In the genomic region with DNA sequence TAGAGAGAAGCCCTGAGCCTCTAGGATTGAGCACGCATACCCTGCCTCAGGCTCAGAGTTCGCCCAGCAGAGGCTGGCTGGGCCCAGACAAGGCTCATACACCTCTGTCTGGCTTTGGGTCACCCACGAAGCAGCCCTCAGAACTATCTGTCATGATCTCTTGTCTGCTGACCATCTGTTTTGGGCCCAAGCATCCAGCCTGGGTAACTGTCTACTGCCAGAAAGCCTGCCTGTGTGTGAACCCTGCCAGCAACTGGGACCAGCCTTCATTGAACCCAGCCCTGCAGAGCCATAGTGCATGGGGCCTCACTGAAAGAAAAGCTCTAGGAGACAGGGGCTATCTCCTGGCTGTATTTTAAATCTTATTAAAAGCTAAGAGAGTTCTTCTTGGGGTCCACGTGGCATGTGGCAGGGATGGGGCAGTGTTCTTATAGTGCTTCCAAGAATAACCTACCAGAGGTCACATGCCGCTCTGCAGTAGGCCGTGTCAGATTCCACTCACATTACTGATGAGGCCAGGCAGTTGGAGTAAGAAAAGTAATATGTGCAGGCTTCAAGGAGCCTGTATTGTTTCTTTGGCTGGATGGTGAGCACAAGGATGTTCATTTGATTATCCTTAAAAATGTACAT, we compare ENCODE assay signal across 11 cellular contexts. TPM values are rescaled to one million over a fixed set of nuclear protein-coding genes. Genes with fewer than 3 reads are reported as not detected.
DNase-seq lines count a peak whose midpoint lies in the region; ATAC-seq and TF ChIP-seq lines count a peak whose summit lies in the region.
"Had no signal": no experiment of that assay in that cellular context is flagged by ENCODE, and none has a peak within 500 bp of the region (broad histone marks: within the 10 kb centered on the region; RNA-seq: fewer than 3 reads in every experiment).

No MANE protein-coding gene starts in this region.

- no peaks in the 10 kb centered on the region for H3K9me3 Mint-ChIP-seq in stimulated activated memory B cell treated with anti-CD40 and anti-IgM and Interleukin-4, amounts not matched to agents 10 μg/mL and 1 μg/mL and 100 μg/mL, for 72 hours
- no peaks in the 10 kb centered on the region for H3K9me3 Mint-ChIP-seq in activated T-cell treated with anti-CD3 and anti-CD28 coated beads, Interleukin-2, amount 50 U/mL, for 4 hours
- H3K9me3 Mint-ChIP-seq: nephron progenitor cell, WTC11 had no signal

- in situ Hi-C loops in brain microvascular endothelial cell (cut with HindIII; ENCODE audit: low pct_ligation_motif_present, low sequenced_read_pairs), result no loop called here

- H3K27ac Mint-ChIP-seq in stimulated activated memory B cell treated with anti-CD40 and anti-IgM and Interleukin-4, amounts not matched to agents 10 μg/mL and 1 μg/mL and 100 μg/mL, for 72 hours, result peak overlapping the region; percentile 77
- H3K27ac Mint-ChIP-seq: nephron progenitor cell, WTC11 had no signal

- H3K27me3 Mint-ChIP-seq in stimulated activated memory B cell treated with anti-CD40 and anti-IgM and Interleukin-4, amounts not matched to agents 10 μg/mL and 1 μg/mL and 100 μg/mL, for 72 hours, result no peaks in the 10 kb centered on the region
- H3K27me3 Mint-ChIP-seq in activated T-cell treated with anti-CD3 and anti-CD28 coated beads, Interleukin-2, amount 50 U/mL, for 4 hours (ENCODE audit: low read depth), result no peaks in the 10 kb centered on the region

- H3K27me3 ChIP-seq in brain microvascular endothelial cell (replicated peaks), result no peaks in the 10 kb centered on the region
- no peaks in the 10 kb centered on the region for H3K27me3 ChIP-seq in MG63

- peak overlapping the region; percentile 11 for H3K27ac ChIP-seq in brain microvascular endothelial cell

- H3K4me3 Mint-ChIP-seq in stimulated activated memory B cell treated with anti-CD40 and anti-IgM and Interleukin-4, amounts not matched to agents 10 μg/mL and 1 μg/mL and 100 μg/mL, for 72 hours, result no peak overlapping the region
- H3K4me3 Mint-ChIP-seq in activated T-cell treated with anti-CD3 and anti-CD28 coated beads, Interleukin-2, amount 50 U/mL, for 4 hours, result no peak overlapping the region
- H3K4me3 Mint-ChIP-seq: nephron progenitor cell, WTC11 had no signal

- H3K4me3 ChIP-seq in brain microvascular endothelial cell (ENCODE audit: low read depth, low read length), result no peak overlapping the region
- no peak overlapping the region for H3K4me3 ChIP-seq in MG63

- peak; percentile 65 for DNase-seq in LHCN-M2 (ENCODE audit: low read depth)
- DNase-seq in brain microvascular endothelial cell, result peak; percentile 48
- DNase-seq in left kidney (ENCODE audit: low read depth, low spot score), result peak; percentile 71
- no peak for DNase-seq in NCI-H1694 (lab: John Stamatoyannopoulos, UW)
- DNase-seq in activated T-cell treated with anti-CD3 and anti-CD28 coated beads, Interleukin-2, amount 50 U/mL, for 4 hours, result no peak
- DNase-seq in MG63, result no peak
- DNase-seq: nephron progenitor cell, PC-3 had no signal

- no peak for ATAC-seq in stimulated activated memory B cell treated with anti-CD40 and anti-IgM and Interleukin-4, amounts not matched to agents 10 μg/mL and 1 μg/mL and 100 μg/mL, for 72 hours
- no peak for ATAC-seq in activated T-cell treated with anti-CD3 and anti-CD28 coated beads, Interleukin-2, amount 50 U/mL, for 4 hours
- no peak for ATAC-seq in GM21390 (IDR thresholded peaks at IDR 0.05; ENCODE audit: unreplicated experiment)
- ATAC-seq: PC-3, WTC11 had no signal

- TF ChIP-seq CTCF in brain microvascular endothelial cell (IDR thresholded peaks at IDR 0.05; ENCODE audit: low read depth, low read length, missing control alignments), result no peak

- H3K36me3 ChIP-seq in brain microvascular endothelial cell (replicated peaks) (peaks cover 18% of the 10 kb centered on the region), MG63 (peaks cover 34% of the 10 kb centered on the region)

- peaks cover 30% of the 10 kb centered on the region for H3K36me3 Mint-ChIP-seq in stimulated activated memory B cell treated with anti-CD40 and anti-IgM and Interleukin-4, amounts not matched to agents 10 μg/mL and 1 μg/mL and 100 μg/mL, for 72 hours
- peaks cover 17% of the 10 kb centered on the region for H3K36me3 Mint-ChIP-seq in activated T-cell treated with anti-CD3 and anti-CD28 coated beads, Interleukin-2, amount 50 U/mL, for 4 hours (ENCODE audit: insufficient read depth)

- H3K9me3 ChIP-seq in MG63, result no peaks in the 10 kb centered on the region

- H3K4me1 Mint-ChIP-seq in stimulated activated memory B cell treated with anti-CD40 and anti-IgM and Interleukin-4, amounts not matched to agents 10 μg/mL and 1 μg/mL and 100 μg/mL, for 72 hours, result peaks cover 68% of the 10 kb centered on the region
- peaks cover 69% of the 10 kb centered on the region for H3K4me1 Mint-ChIP-seq in activated T-cell treated with anti-CD3 and anti-CD28 coated beads, Interleukin-2, amount 50 U/mL, for 4 hours (ENCODE audit: low read depth)

RNA-seq across cellular contexts. Expression of gene TMEM127, which starts 7.3 kb away (rescaled TPM):
- total RNA-seq in LHCN-M2 (2014; rRNA removed), result 28.7 and 34.6 TPM in 2 replicates
- 33.5 TPM for polyA plus RNA-seq in LHCN-M2 (2012)
- total RNA-seq in activated T-cell treated with anti-CD3 and anti-CD28 coated beads, Interleukin-2, amount 50 U/mL, for 4 hours, result 10 to 100 TPM; 31.9 to 37.5 (median 36.9) TPM
- total RNA-seq in MG63 (2014; rRNA removed; shearing (Covaris generic); ENCODE audit: low replicate concordance), result 3.7 and 7.3 TPM in 2 replicates

RNA-seq across cellular contexts. Expression of gene CIAO1, which starts 7.5 kb away (rescaled TPM):
- total RNA-seq in LHCN-M2 (2014; rRNA removed), result 110 and 112 TPM in 2 replicates
- 44.5 TPM for polyA plus RNA-seq in LHCN-M2 (2012)
- total RNA-seq in activated T-cell treated with anti-CD3 and anti-CD28 coated beads, Interleukin-2, amount 50 U/mL, for 4 hours, result 100 to 1,000 TPM; 106 to 114 (median 109) TPM
- 76.2 and 103 TPM in 2 replicates for total RNA-seq in MG63 (2014; rRNA removed; shearing (Covaris generic); ENCODE audit: low replicate concordance)

RNA-seq across cellular contexts. Expression of gene SNRNP200, which starts 46.8 kb away (rescaled TPM):
- 35.3 and 44.3 TPM in 2 replicates for total RNA-seq in LHCN-M2 (2014; rRNA removed)
- 74.5 TPM for polyA plus RNA-seq in LHCN-M2 (2012)
- total RNA-seq in activated T-cell treated with anti-CD3 and anti-CD28 coated beads, Interleukin-2, amount 50 U/mL, for 4 hours, result 100 to 1,000 TPM; 219 to 232 (median 223) TPM
- total RNA-seq in MG63 (2014; rRNA removed; shearing (Covaris generic); ENCODE audit: low replicate concordance), result 56.6 and 56.9 TPM in 2 replicates

RNA-seq across cellular contexts. Expression of gene STARD7, which starts 49.9 kb away (rescaled TPM):
- 168 and 171 TPM in 2 replicates for total RNA-seq in LHCN-M2 (2014; rRNA removed)
- 59.5 TPM for polyA plus RNA-seq in LHCN-M2 (2012)
- 100 to 1,000 TPM; 241 to 281 (median 267) TPM for total RNA-seq in activated T-cell treated with anti-CD3 and anti-CD28 coated beads, Interleukin-2, amount 50 U/mL, for 4 hours
- 100 and 113 TPM in 2 replicates for total RNA-seq in MG63 (2014; rRNA removed; shearing (Covaris generic); ENCODE audit: low replicate concordance)

Comparison
In these comparisons a context has a peak if more than half of its experiments do, and no peak if none do; other contexts are left out.
1. DNase-seq: peak in LHCN-M2 (single experiment), brain microvascular endothelial cell (single experiment) and left kidney (single experiment); none in NCI-H1694 (single experiment), activated T-cell treated with anti-CD3 and anti-CD28 coated beads, Interleukin-2, amount 50 U/mL, for 4 hours (single experiment) and MG63 (single experiment).